ENCODE assay signal across 10 cellular contexts in genomic region chr17:79832211-79833109, GRCh38. TPM values are rescaled to one million over a fixed set of nuclear protein-coding genes. Genes with fewer than 3 reads are reported as not detected.
DNase-seq lines count a peak whose midpoint lies in the region; ATAC-seq and TF ChIP-seq lines count a peak whose summit lies in the region.
"Had no signal": no experiment of that assay in that cellular context is flagged by ENCODE, and none has a peak within 500 bp of the region (broad histone marks: within the 10 kb centered on the region; RNA-seq: fewer than 3 reads in every experiment).

No MANE protein-coding gene starts in this region.

- H3K4me3 ChIP-seq in liver (ENCODE audit: low read depth in 1 of 3, low read length in 3 of 3) (peak overlapping the region in 2 of 3 donors; percentile 34 to 52), tibial nerve (peak overlapping the region; percentile 21 to 46 (median 34)), WERI-Rb-1 (ENCODE audit: low read depth, low read length) (no peak overlapping the region)

- no peak overlapping the region for H3K27ac Mint-ChIP-seq in activated CD4-positive, alpha-beta T cell treated with anti-CD3 and anti-CD28 coated beads for 36 hours

- TF ChIP-seq RAD21 in liver (IDR thresholded peaks at IDR 0.05): no peak

- CTCF ChIA-PET in activated CD4-positive, alpha-beta T cell treated with anti-CD3 and anti-CD28 coated beads for 36 hours (lab: Charles Lee): interaction anchor here (0.5 to 1.3 kb wide), 8 partner anchors 9 to 157 kb away, joined by 3 to 4 read pairs (median 3); no protein-coding TSS in a partner anchor

- intact Hi-C loops in activated CD4-positive, alpha-beta T cell treated with anti-CD3 and anti-CD28 coated beads for 36 hours (cut with DNase I, micrococcal nuclease): loop anchor here in 1 of 2 experiments (10.0 kb wide), 1 partner anchor 88 kb away; no protein-coding TSS in a partner anchor

- H3K27me3 ChIP-seq in liver (ENCODE audit: control insufficient read depth in 4 of 4, insufficient read depth in 4 of 4, low read length in 3 of 4) (no peaks in the 10 kb centered on the region), tibial nerve (no peaks in the 10 kb centered on the region), WERI-Rb-1 (ENCODE audit: insufficient read depth, low read depth, severe bottlenecking) (no peaks in the 10 kb centered on the region)

- DNase-seq in activated CD4-positive, alpha-beta T cell treated with anti-CD3 and anti-CD28 coated beads for 36 hours: peak; percentile 13
- no peak for DNase-seq in activated CD4-positive, alpha-beta T cell treated with anti-CD3 and anti-CD28 coated beads for 4 hours
- DNase-seq in tibial nerve (ENCODE audit: low spot score in 2 of 2): no peak
- DNase-seq in RKO (ENCODE audit: low spot score): no peak
- no peak for DNase-seq in WERI-Rb-1
- DNase-seq: T-helper 9 cell had no signal

- peaks cover 11% of the 10 kb centered on the region for H3K36me3 Mint-ChIP-seq in activated CD4-positive, alpha-beta T cell treated with anti-CD3 and anti-CD28 coated beads for 36 hours (ENCODE audit: low read depth)
- H3K36me3 Mint-ChIP-seq: IgD-negative memory B cell had no signal

- H3K9ac ChIP-seq in liver (ENCODE audit: low read depth in 1 of 2, low read length in 2 of 2): peak overlapping the region in 1 of 2 donors; percentile 56

- H3K4me1 ChIP-seq in liver (ENCODE audit: control insufficient read depth in 4 of 4, insufficient read depth in 4 of 4, low read length in 3 of 4) (peaks cover 31 to 55% (median 37%) of the 10 kb centered on the region in 4 donors), tibial nerve (peaks cover 0 to 65% (median 39%) of the 10 kb centered on the region in 4 donors)

- no peaks in the 10 kb centered on the region for H3K9me3 Mint-ChIP-seq in activated CD4-positive, alpha-beta T cell treated with anti-CD3 and anti-CD28 coated beads for 36 hours (ENCODE audit: low read depth)
- H3K9me3 Mint-ChIP-seq: IgD-negative memory B cell had no signal

- peaks cover 2% of the 10 kb centered on the region for H3K27me3 Mint-ChIP-seq in activated CD4-positive, alpha-beta T cell treated with anti-CD3 and anti-CD28 coated beads for 36 hours
- H3K27me3 Mint-ChIP-seq: IgD-negative memory B cell had no signal

- WGBS in liver: 6% methylated on average over 73 of the region's 73 CpGs
- 26 to 28% methylated on average over 25 to 40 of the region's 73 CpGs for WGBS in tibial nerve, 2 donors

- ATAC-seq in activated CD4-positive, alpha-beta T cell treated with anti-CD3 and anti-CD28 coated beads for 36 hours: no peak
- ATAC-seq in GM21529 (IDR thresholded peaks at IDR 0.05; ENCODE audit: unreplicated experiment): no peak

- peak overlapping the region; percentile 47 for H3K27ac ChIP-seq in cingulate gyrus (ENCODE audit: low read depth, low read length)
- H3K27ac ChIP-seq in liver (ENCODE audit: low read depth in 1 of 2, low read length in 2 of 2): peak overlapping the region; percentile 25 to 59
- H3K27ac ChIP-seq in tibial nerve: peak overlapping the region; percentile 63 to 89 (median 81)
- no peak overlapping the region for H3K27ac ChIP-seq in WERI-Rb-1

- peaks cover 19% of the 10 kb centered on the region for H3K4me1 Mint-ChIP-seq in activated CD4-positive, alpha-beta T cell treated with anti-CD3 and anti-CD28 coated beads for 36 hours

- no peak for TF ChIP-seq EP300 in tibial nerve (IDR thresholded peaks at IDR 0.05)

- no peaks in the 10 kb centered on the region for H3K9me3 ChIP-seq in liver (ENCODE audit: control insufficient read depth in 4 of 4, low read length in 3 of 4)
- H3K9me3 ChIP-seq in tibial nerve: no peaks in the 10 kb centered on the region
- no peaks in the 10 kb centered on the region for H3K9me3 ChIP-seq in WERI-Rb-1 (ENCODE audit: severe bottlenecking)

- H3K4me3 Mint-ChIP-seq in activated CD4-positive, alpha-beta T cell treated with anti-CD3 and anti-CD28 coated beads for 36 hours: no peak overlapping the region

- no peak for TF ChIP-seq CTCF in liver (IDR thresholded peaks at IDR 0.05; ENCODE audit: low read depth, low read length, missing input control)
- TF ChIP-seq CTCF in tibial nerve (IDR thresholded peaks at IDR 0.05): no peak
- TF ChIP-seq CTCF in WERI-Rb-1 (IDR thresholded peaks at IDR 0.05; ENCODE audit: low read depth, low read length): no peak

- POLR2A ChIA-PET in activated CD4-positive, alpha-beta T cell treated with anti-CD3 and anti-CD28 coated beads for 36 hours (lab: Charles Lee): interaction anchor here (0.6 kb wide), 1 partner anchor 19 kb away, joined by 10 read pairs; no protein-coding TSS in a partner anchor

- no peak for TF ChIP-seq POLR2A in tibial nerve (IDR thresholded peaks at IDR 0.05)

- peaks cover 0 to 4% (median 1%) of the 10 kb centered on the region in 4 donors for H3K36me3 ChIP-seq in liver (ENCODE audit: control insufficient read depth in 4 of 4, insufficient read depth in 3 of 4, low read depth in 1 of 4, low read length in 3 of 4)
- peaks cover 0 to 21% (median 2%) of the 10 kb centered on the region in 3 donors for H3K36me3 ChIP-seq in tibial nerve
- peaks cover 46% of the 10 kb centered on the region for H3K36me3 ChIP-seq in WERI-Rb-1

TF ChIP-seq in liver, 16 proteins besides CTCF, POLR2A, EP300 and RAD21:
- no peak for TF ChIP-seq GABPA (IDR thresholded peaks at IDR 0.05 in 1 of 2, conservative IDR thresholded peaks at IDR 0.05 in 1 of 2)
- peak; percentile 24 to 36 for TF ChIP-seq RXRA (IDR thresholded peaks at IDR 0.05)
- TF ChIP-seq HNF4A (conservative IDR thresholded peaks at IDR 0.05): peak; percentile 6 to 17

RNA-seq across cellular contexts. Expression of gene CBX4, which starts 6.8 kb away (rescaled TPM):
- 10 to 100 TPM; 14.9 to 18.5 TPM for total RNA-seq in activated CD4-positive, alpha-beta T cell treated with anti-CD3 and anti-CD28 coated beads for 36 hours
- total RNA-seq in liver: 1 to 10 TPM; 4.8 to 7.7 TPM
- 1 to 10 TPM; 4.9 to 8.9 TPM for polyA plus RNA-seq in liver
- total RNA-seq in tibial nerve: 10 to 100 TPM; 11.6 to 15.3 (median 14.4) TPM

RNA-seq across cellular contexts. Expression of gene CBX8, which starts 35.6 kb away (rescaled TPM):
- 1 to 10 TPM; 4.7 to 6.0 TPM for total RNA-seq in activated CD4-positive, alpha-beta T cell treated with anti-CD3 and anti-CD28 coated beads for 36 hours
- total RNA-seq in liver (1 to 10 TPM; 1.4 to 2.3 TPM), tibial nerve (1 to 10 TPM in 1 of 4 donors, under 1 TPM in 2, not detected in 1; 0.84 to 4.2 (median 0.87) TPM)
- polyA plus RNA-seq in liver: 1 to 10 TPM in 1 of 2 donors, under 1 TPM in 1; 0.75 to 2.7 TPM

RNA-seq across cellular contexts. Expression of gene CBX2, which starts 54.5 kb away (rescaled TPM):
- total RNA-seq in activated CD4-positive, alpha-beta T cell treated with anti-CD3 and anti-CD28 coated beads for 36 hours: 1 to 10 TPM; 4.2 to 4.3 TPM
- total RNA-seq in liver (1 to 10 TPM in 1 of 2 donors, under 1 TPM in 1; 0.33 to 2.4 TPM), tibial nerve (1 to 10 TPM; 2.4 to 5.9 (median 4.5) TPM)
- polyA plus RNA-seq in liver: under 1 TPM; 0.36 to 0.69 TPM
